ENCODE assay signal across 9 cellular contexts in genomic region chr5:61631438-61631941, GRCh38.
DNase-seq lines count a peak whose midpoint lies in the region; ATAC-seq and TF ChIP-seq lines count a peak whose summit lies in the region.
"Had no signal": no experiment of that assay in that cellular context is flagged by ENCODE, and none has a peak within 500 bp of the region (broad histone marks: within the 10 kb centered on the region; RNA-seq: fewer than 3 reads in every experiment).

No MANE protein-coding gene starts in this region.

- ATAC-seq in left ventricle myocardium superior (peak; percentile 92), GM21737 (IDR thresholded peaks at IDR 0.05; ENCODE audit: unreplicated experiment) (no peak)

- H3K4me1 Mint-ChIP-seq in brain = peaks cover 33% of the 10 kb centered on the region
- H3K4me1 Mint-ChIP-seq in activated CD4-positive, alpha-beta T cell treated with anti-CD3 and anti-CD28 coated beads, Interleukin-2, amount 10 ng/mL, durations not matched to agents 7 days and 5 days = peaks cover 6% of the 10 kb centered on the region

- DNase-seq in Daoy (ENCODE audit: low read depth) (peak; percentile 14), left ventricle myocardium superior (peak; percentile 86), posterior cingulate gyrus (peak; percentile 67 to 95 (median 76)), NOMO-1 treated with dmso at 0.1 percent for 144 hours (lab: John Stamatoyannopoulos, UW; ENCODE audit: unreplicated experiment) (no peak), NOMO-1 treated with DMSO at 0.1 percent for 48 hours (lab: John Stamatoyannopoulos, UW; ENCODE audit: unreplicated experiment) (no peak)
- DNase-seq in activated CD4-positive, alpha-beta T cell treated with anti-CD3 and anti-CD28 coated beads, Interleukin-2, amount 10 ng/mL, durations not matched to agents 7 days and 5 days = no peak
- DNase-seq: NCI-H2171 treated with DMSO at 0.1 percent for 48 hours had no signal

- POLR2A ChIA-PET in activated CD4-positive, alpha-beta T cell treated with anti-CD3 and anti-CD28 coated beads, Interleukin-2, amount 10 ng/mL, durations not matched to agents 7 days and 5 days (lab: Charles Lee) = no interaction called here

- peaks cover 4% of the 10 kb centered on the region for H3K27me3 Mint-ChIP-seq in brain
- H3K27me3 Mint-ChIP-seq in activated CD4-positive, alpha-beta T cell treated with anti-CD3 and anti-CD28 coated beads, Interleukin-2, amount 10 ng/mL, durations not matched to agents 7 days and 5 days = peaks cover 33% of the 10 kb centered on the region

- CTCF ChIA-PET in activated CD4-positive, alpha-beta T cell treated with anti-CD3 and anti-CD28 coated beads, Interleukin-2, amount 10 ng/mL, durations not matched to agents 7 days and 5 days (lab: Charles Lee) = no interaction called here

- no peaks in the 10 kb centered on the region for H3K36me3 Mint-ChIP-seq in brain
- no peaks in the 10 kb centered on the region for H3K36me3 Mint-ChIP-seq in activated CD4-positive, alpha-beta T cell treated with anti-CD3 and anti-CD28 coated beads, Interleukin-2, amount 10 ng/mL, durations not matched to agents 7 days and 5 days (ENCODE audit: low read depth)

- H3K9me3 Mint-ChIP-seq in brain = peaks cover 2 to 15% (median 8%) of the 10 kb centered on the region in 5 experiments
- no peaks in the 10 kb centered on the region for H3K9me3 Mint-ChIP-seq in activated CD4-positive, alpha-beta T cell treated with anti-CD3 and anti-CD28 coated beads, Interleukin-2, amount 10 ng/mL, durations not matched to agents 7 days and 5 days

- no peak for TF ChIP-seq CTCF in brain (conservative IDR thresholded peaks at IDR 0.05)

- H3K27ac Mint-ChIP-seq in brain = peak overlapping the region; percentile 77 to 98 (median 95)
- no peak overlapping the region for H3K27ac Mint-ChIP-seq in activated CD4-positive, alpha-beta T cell treated with anti-CD3 and anti-CD28 coated beads, Interleukin-2, amount 10 ng/mL, durations not matched to agents 7 days and 5 days

- intact Hi-C loops in left ventricle myocardium superior (cut with micrococcal nuclease) = no loop called here
- intact Hi-C loops in posterior cingulate gyrus (cut with DNase I) = no loop called here

- H3K4me3 Mint-ChIP-seq in brain = peak overlapping the region; percentile 35 to 78 (median 56)
- H3K4me3 Mint-ChIP-seq in activated CD4-positive, alpha-beta T cell treated with anti-CD3 and anti-CD28 coated beads, Interleukin-2, amount 10 ng/mL, durations not matched to agents 7 days and 5 days = no peak overlapping the region

Comparison
In these comparisons a context has a peak if more than half of its experiments do, and no peak if none do; other contexts are left out.
1. DNase-seq: peak in Daoy (single experiment), left ventricle myocardium superior (single experiment) and posterior cingulate gyrus (10 of 10); none in NOMO-1 treated with dmso at 0.1 percent for 144 hours (single experiment), NOMO-1 treated with DMSO at 0.1 percent for 48 hours (single experiment) and activated CD4-positive, alpha-beta T cell treated with anti-CD3 and anti-CD28 coated beads, Interleukin-2, amount 10 ng/mL, durations not matched to agents 7 days and 5 days (single experiment).